In the genomic region with DNA sequence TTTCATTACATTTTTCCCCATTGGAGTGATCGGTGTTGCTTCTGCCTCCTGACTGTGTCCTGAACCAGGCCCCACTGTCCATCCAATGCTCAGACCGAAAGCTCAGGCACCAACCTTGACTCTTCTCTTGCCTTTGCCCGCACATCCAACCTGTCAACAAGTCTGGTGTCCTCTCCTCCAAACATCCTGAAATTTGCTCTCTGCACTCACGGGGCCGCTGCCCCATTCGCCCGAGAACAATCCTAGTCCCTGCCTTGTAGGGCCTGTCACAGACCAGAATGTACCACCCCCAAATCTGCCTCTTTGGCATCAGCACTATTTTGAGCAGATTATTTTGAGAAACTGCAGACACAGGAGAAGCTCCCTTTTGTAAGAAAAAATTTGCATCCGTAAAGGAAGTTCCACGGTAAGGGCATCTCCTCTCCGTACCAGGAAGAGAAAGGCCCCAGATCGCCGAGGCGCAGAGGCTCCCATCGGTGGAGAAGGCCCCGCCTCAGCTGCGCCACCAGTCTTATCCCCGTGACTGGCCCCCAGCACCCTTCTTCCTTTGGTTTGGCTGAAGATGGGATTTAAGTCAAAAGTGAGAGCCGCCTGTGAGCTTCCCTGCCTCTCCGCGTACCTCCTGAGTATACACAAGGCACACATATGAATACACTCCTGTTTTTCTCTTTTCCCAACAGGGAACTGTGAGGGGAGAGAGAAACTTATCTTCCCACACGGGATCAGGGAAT, we compare ENCODE assay signal across 18 cellular contexts. TPM values are rescaled to one million over a fixed set of nuclear protein-coding genes. Genes with fewer than 3 reads are reported as not detected.
A peak's percentile ranks its signal among the peaks of the same experiment; 100 is the strongest.
DNase-seq lines count a peak whose midpoint lies in the region; ATAC-seq, FAIRE-seq and TF ChIP-seq lines count a peak whose summit lies in the region.
"Had no signal": no experiment of that assay in that cellular context is flagged by ENCODE, and none has a peak within 500 bp of the region (broad histone marks: within the 10 kb centered on the region; RNA-seq: fewer than 3 reads in every experiment).

No MANE protein-coding gene starts in this region.

- H3K4me3 ChIP-seq in HCT116 (replicated peaks in 1 of 2; ENCODE audit: low read depth in 1 of 2, low read length in 2 of 2) (no peak overlapping the region), HepG2 (replicated peaks in 1 of 3; ENCODE audit: insufficient read depth in 1 of 3, low read depth in 2 of 3, low read length in 3 of 3) (peak overlapping the region in 1 of 3 experiments; percentile 10; a peak in 1 of 6 replicates), spleen (no peak overlapping the region)
- H3K4me3 ChIP-seq: psoas muscle had no signal

- no peak for ATAC-seq in HCT116
- no peak for ATAC-seq in activated B cell treated with CpG ODN at 0.5 μM for 24 hours (ENCODE audit: low read depth)
- ATAC-seq in HepG2, result peak; percentile 21
- no peak for ATAC-seq in GM19328 (IDR thresholded peaks at IDR 0.05; ENCODE audit: unreplicated experiment)
- no peak for ATAC-seq in omental fat pad (ENCODE audit: low FRiP score)
- ATAC-seq: psoas muscle had no signal

- TF ChIP-seq EP300 in HepG2 (IDR thresholded peaks at IDR 0.05; ENCODE audit: low read depth in 2 of 2, low read length in 2 of 2) (no peak), HepG2 (CRISPR knock-in tag; IDR thresholded peaks at IDR 0.05; ENCODE audit: borderline replicate concordance) (no peak)

- intact Hi-C loops in HCT116 (cut with micrococcal nuclease) (no loop called here), activated B cell treated with CpG ODN at 0.5 μM for 24 hours (cut with micrococcal nuclease) (loop anchor here (5.0 kb wide), 1 partner anchor 337 kb away; no protein-coding TSS in a partner anchor), HepG2 (cut with micrococcal nuclease; ENCODE audit: unreplicated experiment) (loop anchor here (5.0 kb wide), 1 partner anchor 72 kb away; no protein-coding TSS in a partner anchor), spleen (cut with DNase I; ENCODE audit: low total_unique reads) (no loop called here)

- CTCF ChIA-PET in HCT116 (lab: Charles Lee) (interaction anchor here (0.7 to 7.7 kb wide), 2 partner anchors 187 to 190 kb away, joined by 4 to 271 read pairs; a partner anchor contains a TSS), activated B cell treated with CpG ODN at 0.5 μM for 24 hours (lab: Charles Lee) (interaction anchor here (7.2 kb wide), 1 partner anchor 186 kb away, joined by 185 read pairs; a partner anchor contains a TSS), HepG2 (lab: Yijun Ruan, JAX; ENCODE audit: low intra/inter-chr PET ratio, low total read pairs) (no interaction called here)

- POLR2A ChIA-PET in HCT116 (lab: Charles Lee), result no interaction called here
- POLR2A ChIA-PET in activated B cell treated with CpG ODN at 0.5 μM for 24 hours (lab: Charles Lee), result interaction anchor here (1.0 to 1.2 kb wide), 2 partner anchors 156 to 189 kb away, joined by 3 to 4 read pairs; a partner anchor contains a TSS
- POLR2A ChIA-PET in HepG2 (lab: Yijun Ruan, JAX), result interaction anchor here (0.9 kb wide), 1 partner anchor 190 kb away, joined by 4 read pairs; a partner anchor contains a TSS

- peak overlapping the region; percentile 1 for H3K27ac Mint-ChIP-seq in activated B cell treated with CpG ODN at 0.5 μM for 24 hours
- H3K27ac Mint-ChIP-seq: activated CD4-positive, alpha-beta T cell treated with anti-CD3 and anti-CD28 coated beads, Interleukin-2, amount 10 ng/mL, durations not matched to agents 24 days and 14 days had no signal

- H3K36me3 ChIP-seq in HCT116 (ENCODE audit: control insufficient read depth in 1 of 2, insufficient read depth in 2 of 2, low read length in 2 of 2) (peaks cover 0 to 6% of the 10 kb centered on the region in 2 experiments; a peak in 2 of 4 replicates), HepG2 (replicated peaks in 1 of 2; ENCODE audit: control insufficient read depth in 1 of 2, insufficient read depth in 2 of 2, low read length in 2 of 2) (0 out of 5 replicates have a peak, but pooled peaks cover 0 to 3% of the 10 kb centered on the region in 2 experiments), spleen (peaks cover 0 to 17% (median 0%) of the 10 kb centered on the region in 6 donors)

- RAD21 ChIA-PET in HCT116 (lab: Charles Lee; ENCODE audit: low non-redundant PET in 1 of 2, low total read pairs in 2 of 2, uncharacterized antibody in 2 of 2, unreplicated experiment in 2 of 2), result no interaction called here

- H4K20me1 ChIP-seq in HCT116 (ENCODE audit: insufficient read depth), result no peaks in the 10 kb centered on the region
- no peaks in the 10 kb centered on the region for H4K20me1 ChIP-seq in HepG2 (ENCODE audit: insufficient read depth, low read length)

- H3K27me3 ChIP-seq in HCT116 (ENCODE audit: insufficient read depth, low read length) (no peaks in the 10 kb centered on the region), HepG2 (ENCODE audit: control insufficient read depth in 1 of 2, insufficient read depth in 2 of 2, low read length in 2 of 2) (no peaks in the 10 kb centered on the region), spleen (replicated peaks in 1 of 7) (no peaks in the 10 kb centered on the region)

- TF ChIP-seq RAD21 in HCT116 (IDR thresholded peaks at IDR 0.05; ENCODE audit: low read depth), result no peak
- TF ChIP-seq RAD21 in HepG2 (CRISPR knock-in tag; IDR thresholded peaks at IDR 0.05), result no peak

- H3K4me1 ChIP-seq in HCT116 (ENCODE audit: control insufficient read depth in 1 of 2, insufficient read depth in 2 of 2, low read length in 2 of 2), result 0 out of 4 replicates have a peak, but pooled peaks cover 0 to 6% of the 10 kb centered on the region in 2 experiments
- peaks cover 27% of the 10 kb centered on the region for H3K4me1 ChIP-seq in HepG2 (ENCODE audit: insufficient read depth, low read length)
- peaks cover 0 to 29% (median 15%) of the 10 kb centered on the region in 6 donors for H3K4me1 ChIP-seq in spleen
- H3K4me1 ChIP-seq: psoas muscle had no signal

- H3K9me3 ChIP-seq in HCT116 (ENCODE audit: control insufficient read depth in 1 of 2, insufficient read depth in 1 of 2, low read depth in 1 of 2, low read length in 2 of 2) (no peaks in the 10 kb centered on the region), HepG2 (ENCODE audit: low read length) (no peaks in the 10 kb centered on the region), spleen (no peaks in the 10 kb centered on the region)
- H3K9me3 ChIP-seq: psoas muscle had no signal

- H3K4me3 Mint-ChIP-seq in activated B cell treated with CpG ODN at 0.5 μM for 24 hours, result no peak overlapping the region
- H3K4me3 Mint-ChIP-seq: activated CD4-positive, alpha-beta T cell treated with anti-CD3 and anti-CD28 coated beads, Interleukin-2, amount 10 ng/mL, durations not matched to agents 24 days and 14 days; naive B cell had no signal

- TSS peak; percentile 5 for BruUV-seq in HCT116 (replicated peaks; lab: Mats Ljungman, UMichigan)
- BruUV-seq in HepG2 (replicated peaks; lab: Mats Ljungman, UMichigan), result no TSS peak

- H3K4me2 ChIP-seq in HCT116 (ENCODE audit: low read length), result no peak overlapping the region
- H3K4me2 ChIP-seq in HepG2 (ENCODE audit: low read depth, low read length), result peak overlapping the region; percentile 48

- H3K4me1 Mint-ChIP-seq in activated B cell treated with CpG ODN at 0.5 μM for 24 hours, result peaks cover 34% of the 10 kb centered on the region

- WGBS in HepG2 (ENCODE audit: low lambda C conversion rate), result 63% methylated on average over 21 of the region's 21 CpGs
- 89 to 93% (median 92%) methylated on average over 21 of the region's 21 CpGs for WGBS in spleen, 5 donors

- peaks cover 4% of the 10 kb centered on the region for H3K36me3 Mint-ChIP-seq in activated B cell treated with CpG ODN at 0.5 μM for 24 hours (ENCODE audit: low read depth)
- H3K36me3 Mint-ChIP-seq: naive B cell had no signal

- H3K27ac ChIP-seq in HCT116 (ENCODE audit: low read depth, low read length), result no peak overlapping the region
- peak overlapping the region; percentile 20 for H3K27ac ChIP-seq in HepG2 (ENCODE audit: extremely low read length, insufficient read depth, low read length)
- H3K27ac ChIP-seq in spleen, result no peak overlapping the region
- H3K27ac ChIP-seq: psoas muscle had no signal

- peak; percentile 18 for FAIRE-seq in HepG2 (lab: Jason Lieb, UNC)
- FAIRE-seq: colon had no signal

- TF ChIP-seq POLR2A in HCT116 (IDR thresholded peaks at IDR 0.05; ENCODE audit: borderline replicate concordance, extremely low read depth, insufficient read depth, insufficient read length), result no peak
- no peak for TF ChIP-seq POLR2A in HepG2 (IDR thresholded peaks at IDR 0.05; ENCODE audit: insufficient read depth in 1 of 2, low read depth in 2 of 2, low read length in 2 of 2)
- no peak for TF ChIP-seq POLR2A in spleen (IDR thresholded peaks at IDR 0.05)

- no peak overlapping the region for H3K9ac ChIP-seq in HCT116 (ENCODE audit: low read length)
- no peak overlapping the region for H3K9ac ChIP-seq in HepG2 (ENCODE audit: insufficient read depth, low read depth, low read length)

- H3K9me2 ChIP-seq in HCT116 (ENCODE audit: insufficient read depth), result no peaks in the 10 kb centered on the region

- DNase-seq in HCT116 (ENCODE audit: low read depth, low spot score) (no peak), activated B cell treated with CpG ODN at 0.5 μM for 24 hours (no peak), HepG2 (ENCODE audit: low spot score) (peak; percentile 43), spleen (peak; percentile 60), KBM-7 (no peak), omental fat pad (ENCODE audit: low spot score) (no peak)
- DNase-seq: activated CD4-positive, alpha-beta T cell treated with anti-CD3 and anti-CD28 coated beads, Interleukin-2, amount 10 ng/mL, durations not matched to agents 24 days and 14 days; activated CD8-positive, alpha-beta memory T cell treated with anti-CD3 and anti-CD28 coated beads, Interleukin-2, amount 50 U/mL, for 48 hours; activated gamma-delta T cell treated with Interleukin-2 at 50 U/mL for 16 hours; Karpas-422; mammary epithelial cell; naive B cell; NCI-H1105; NCI-H2081 treated with DMSO at 0.1 percent for 48 hours; NCI-H510A treated with DMSO at 0.1 percent for 48 hours had no signal

- no peak for TF ChIP-seq CTCF in HCT116 (IDR thresholded peaks at IDR 0.05 in 2 of 3, conservative IDR thresholded peaks at IDR 0.05 in 1 of 3; ENCODE audit: borderline replicate concordance in 1 of 3, insufficient read depth in 1 of 3, low read depth in 2 of 3, low read length in 2 of 3)
- TF ChIP-seq CTCF in activated B cell treated with CpG ODN at 0.5 μM for 24 hours (IDR thresholded peaks at IDR 0.05), result no peak
- peak; percentile 37; the same call in 1 of the 2 replicates for TF ChIP-seq CTCF in HepG2 (CRISPR knock-in tag; IDR thresholded peaks at IDR 0.05)
- TF ChIP-seq CTCF in spleen (IDR thresholded peaks at IDR 0.05 in 8 of 11, conservative IDR thresholded peaks at IDR 0.05 in 3 of 11), result no peak
- no peak for TF ChIP-seq CTCF in omental fat pad (IDR thresholded peaks at IDR 0.05)

- 0 out of 2 replicates have a peak, but pooled peaks cover under 1% of the 10 kb centered on the region for H3K79me2 ChIP-seq in HCT116 (ENCODE audit: insufficient read depth, low read length)
- H3K79me2 ChIP-seq in HepG2 (ENCODE audit: insufficient read depth, low read length), result no peaks in the 10 kb centered on the region

- in situ Hi-C loops in HepG2 (cut with HindIII; ENCODE audit: extremely low pct_ligation_motif_present, low pct_unique_long_range_greater_than_20kb), result loop anchor here (5.0 kb wide), 1 partner anchor 192 kb away; a partner anchor contains a TSS
- in situ Hi-C loops in KBM-7 (cut with MboI; ENCODE audit: low pct_unique_long_range_greater_than_20kb, low sequenced_read_pairs), result no loop called here

- no peaks in the 10 kb centered on the region for H3K27me3 Mint-ChIP-seq in activated B cell treated with CpG ODN at 0.5 μM for 24 hours
- H3K27me3 Mint-ChIP-seq: activated CD4-positive, alpha-beta T cell treated with anti-CD3 and anti-CD28 coated beads, Interleukin-2, amount 10 ng/mL, durations not matched to agents 24 days and 14 days; naive B cell had no signal

- H3K9me3 Mint-ChIP-seq in activated B cell treated with CpG ODN at 0.5 μM for 24 hours, result no peaks in the 10 kb centered on the region
- H3K9me3 Mint-ChIP-seq: activated CD4-positive, alpha-beta T cell treated with anti-CD3 and anti-CD28 coated beads, Interleukin-2, amount 10 ng/mL, durations not matched to agents 24 days and 14 days; naive B cell had no signal

- H2AFZ ChIP-seq in HCT116 (ENCODE audit: low read depth, low read length, poor library complexity, severe bottlenecking), result no peak overlapping the region
- no peak overlapping the region for H2AFZ ChIP-seq in HepG2 (ENCODE audit: low read length)

RNA-seq across cellular contexts. Expression of a gene that starts 7.1 kb away (rescaled TPM):
- total RNA-seq in HCT116 (2021; ENCODE audit: unreplicated experiment) (21.4 TPM), activated B cell treated with CpG ODN at 0.5 μM for 24 hours (15.6 and 17.8 TPM in 2 replicates), HepG2 (2016; rRNA removed; fragmentation: Illumina TruSeq; extraction: Trizol) (3.9 and 6.5 TPM in 2 replicates), spleen (10 to 100 TPM in 2 of 7 donors, 1 to 10 TPM in 5; 5.9 to 13.5 (median 8.4) TPM), omental fat pad (1 to 10 TPM; 4.0 to 9.1 (median 6.4) TPM)
- polyA plus RNA-seq in HCT116 (2012), result 9.1 and 10.2 TPM in 2 replicates
- total RNA-seq in HepG2 (2016; cell fraction: cytosol; rRNA removed; fragmentation: Illumina TruSeq; extraction: Trizol; ENCODE audit: low read depth), result 1.5 and 2.2 TPM in 2 replicates
- 3.5 and 5.4 TPM in 2 replicates for total RNA-seq in HepG2 (2016; cell fraction: insoluble cytoplasmic fraction; rRNA removed; fragmentation: Illumina TruSeq; extraction: Trizol)
- 1.7 and 1.8 TPM in 2 replicates for total RNA-seq in HepG2 (2016; cell fraction: membrane; rRNA removed; fragmentation: Illumina TruSeq; extraction: Trizol)
- total RNA-seq in HepG2 (2016; cell fraction: nucleus; rRNA removed; fragmentation: Illumina TruSeq; extraction: Trizol), result 6.4 and 6.8 TPM in 2 replicates
- polyA plus RNA-seq in HepG2 (2011; rRNA removed) (2.6 and 3.1 TPM in 2 replicates), spleen (1 to 10 TPM; 1.9 to 5.8 (median 2.2) TPM)
- polyA plus RNA-seq in HepG2 (2011; cell fraction: cytosol; rRNA removed), result 2.5 and 3.1 TPM in 2 replicates
- polyA plus RNA-seq in HepG2 (2011; cell fraction: nucleus; rRNA removed), result 7.8 and 8.8 TPM in 2 replicates
- polyA plus RNA-seq in HepG2 (2012), result 1.3 and 1.7 TPM in 2 replicates
- 0.84 and 1.9 TPM in 2 replicates for polyA plus RNA-seq in HepG2 (2016; cell fraction: cytosol; fragmentation: Illumina TruSeq; extraction: Trizol; ENCODE audit: low read depth)
- 2.3 and 3.3 TPM in 2 replicates for polyA plus RNA-seq in HepG2 (2016; cell fraction: insoluble cytoplasmic fraction; fragmentation: Illumina TruSeq; extraction: Trizol; ENCODE audit: low read depth)
- 0.73 and 1.3 TPM in 2 replicates for polyA plus RNA-seq in HepG2 (2016; cell fraction: membrane; fragmentation: Illumina TruSeq; extraction: Trizol; ENCODE audit: low read depth)
- 8.2 and 9.2 TPM in 2 replicates for polyA plus RNA-seq in HepG2 (2016; cell fraction: nucleus; fragmentation: Illumina TruSeq; extraction: Trizol; ENCODE audit: insufficient read depth, low read depth)
- 6.7 and 28.4 TPM in 2 replicates for polyA minus RNA-seq in HepG2 (2011; rRNA and poly(A)+ RNA removed; ENCODE audit: low replicate concordance)
- 1.3 and 3.0 TPM in 2 replicates for polyA minus RNA-seq in HepG2 (2011; cell fraction: cytosol; rRNA and poly(A)+ RNA removed)
- polyA minus RNA-seq in HepG2 (2011; cell fraction: nucleus; rRNA and poly(A)+ RNA removed), result 7.5 and 8.9 TPM in 2 replicates

RNA-seq across cellular contexts. Expression of a gene that starts 7.3 kb away (rescaled TPM):
- total RNA-seq in HCT116 (2021; ENCODE audit: unreplicated experiment), result 155 TPM
- polyA plus RNA-seq in HCT116 (2012), result 137 and 147 TPM in 2 replicates
- 102 and 105 TPM in 2 replicates for total RNA-seq in activated B cell treated with CpG ODN at 0.5 μM for 24 hours
- total RNA-seq in HepG2 (2016; rRNA removed; fragmentation: Illumina TruSeq; extraction: Trizol), result 83.9 and 128 TPM in 2 replicates
- 51.3 and 72.8 TPM in 2 replicates for total RNA-seq in HepG2 (2016; cell fraction: cytosol; rRNA removed; fragmentation: Illumina TruSeq; extraction: Trizol; ENCODE audit: low read depth)
- 89.5 and 137 TPM in 2 replicates for total RNA-seq in HepG2 (2016; cell fraction: insoluble cytoplasmic fraction; rRNA removed; fragmentation: Illumina TruSeq; extraction: Trizol)
- 77.4 and 86.1 TPM in 2 replicates for total RNA-seq in HepG2 (2016; cell fraction: membrane; rRNA removed; fragmentation: Illumina TruSeq; extraction: Trizol)
- 76.0 and 95.5 TPM in 2 replicates for total RNA-seq in HepG2 (2016; cell fraction: nucleus; rRNA removed; fragmentation: Illumina TruSeq; extraction: Trizol)
- 135 and 164 TPM in 2 replicates for polyA plus RNA-seq in HepG2 (2011; rRNA removed)
- 82.7 and 131 TPM in 2 replicates for polyA plus RNA-seq in HepG2 (2011; cell fraction: cytosol; rRNA removed)
- polyA plus RNA-seq in HepG2 (2011; cell fraction: nucleus; rRNA removed), result 155 and 197 TPM in 2 replicates
- polyA plus RNA-seq in HepG2 (2012), result 64.5 and 73.8 TPM in 2 replicates
- polyA plus RNA-seq in HepG2 (2016; cell fraction: cytosol; fragmentation: Illumina TruSeq; extraction: Trizol; ENCODE audit: low read depth), result 84.3 and 98.6 TPM in 2 replicates
- 87.8 and 97.0 TPM in 2 replicates for polyA plus RNA-seq in HepG2 (2016; cell fraction: insoluble cytoplasmic fraction; fragmentation: Illumina TruSeq; extraction: Trizol; ENCODE audit: low read depth)
- 69.1 and 85.3 TPM in 2 replicates for polyA plus RNA-seq in HepG2 (2016; cell fraction: membrane; fragmentation: Illumina TruSeq; extraction: Trizol; ENCODE audit: low read depth)
- polyA plus RNA-seq in HepG2 (2016; cell fraction: nucleus; fragmentation: Illumina TruSeq; extraction: Trizol; ENCODE audit: insufficient read depth, low read depth), result 191 and 194 TPM in 2 replicates
- polyA minus RNA-seq in HepG2 (2011; rRNA and poly(A)+ RNA removed; ENCODE audit: low replicate concordance), result 95.9 and 234 TPM in 2 replicates
- polyA minus RNA-seq in HepG2 (2011; cell fraction: cytosol; rRNA and poly(A)+ RNA removed), result 32.9 and 45.5 TPM in 2 replicates
- polyA minus RNA-seq in HepG2 (2011; cell fraction: nucleus; rRNA and poly(A)+ RNA removed), result 23.3 and 29.3 TPM in 2 replicates
- 100 to 1,000 TPM in 3 of 7 donors, 10 to 100 TPM in 4; 70.1 to 131 (median 91.8) TPM for total RNA-seq in spleen
- polyA plus RNA-seq in spleen, result 10 to 100 TPM; 51.1 to 77.0 (median 68.7) TPM
- 10 to 100 TPM; 59.4 to 91.7 (median 72.7) TPM for total RNA-seq in omental fat pad

RNA-seq across cellular contexts. Expression of a gene that starts 28.1 kb away (rescaled TPM):
- total RNA-seq in HCT116 (2021; ENCODE audit: unreplicated experiment), result 27.9 TPM
- polyA plus RNA-seq in HCT116 (2012), result 20.3 and 23.2 TPM in 2 replicates
- 17.4 and 18.9 TPM in 2 replicates for total RNA-seq in activated B cell treated with CpG ODN at 0.5 μM for 24 hours
- total RNA-seq in HepG2 (2016; rRNA removed; fragmentation: Illumina TruSeq; extraction: Trizol), result 38.3 and 39.6 TPM in 2 replicates
- 20.2 and 25.8 TPM in 2 replicates for total RNA-seq in HepG2 (2016; cell fraction: cytosol; rRNA removed; fragmentation: Illumina TruSeq; extraction: Trizol; ENCODE audit: low read depth)
- 37.8 and 38.9 TPM in 2 replicates for total RNA-seq in HepG2 (2016; cell fraction: insoluble cytoplasmic fraction; rRNA removed; fragmentation: Illumina TruSeq; extraction: Trizol)
- 53.4 and 59.7 TPM in 2 replicates for total RNA-seq in HepG2 (2016; cell fraction: membrane; rRNA removed; fragmentation: Illumina TruSeq; extraction: Trizol)
- total RNA-seq in HepG2 (2016; cell fraction: nucleus; rRNA removed; fragmentation: Illumina TruSeq; extraction: Trizol), result 27.1 and 27.5 TPM in 2 replicates
- polyA plus RNA-seq in HepG2 (2011; rRNA removed), result 16.1 and 21.0 TPM in 2 replicates
- 16.3 and 20.9 TPM in 2 replicates for polyA plus RNA-seq in HepG2 (2011; cell fraction: cytosol; rRNA removed)
- 49.0 and 57.5 TPM in 2 replicates for polyA plus RNA-seq in HepG2 (2011; cell fraction: nucleus; rRNA removed)
- polyA plus RNA-seq in HepG2 (2012), result 13.3 and 14.5 TPM in 2 replicates
- polyA plus RNA-seq in HepG2 (2016; cell fraction: cytosol; fragmentation: Illumina TruSeq; extraction: Trizol; ENCODE audit: low read depth), result 27.1 and 37.0 TPM in 2 replicates
- polyA plus RNA-seq in HepG2 (2016; cell fraction: insoluble cytoplasmic fraction; fragmentation: Illumina TruSeq; extraction: Trizol; ENCODE audit: low read depth), result 36.5 and 40.8 TPM in 2 replicates
- 47.4 and 49.9 TPM in 2 replicates for polyA plus RNA-seq in HepG2 (2016; cell fraction: membrane; fragmentation: Illumina TruSeq; extraction: Trizol; ENCODE audit: low read depth)
- polyA plus RNA-seq in HepG2 (2016; cell fraction: nucleus; fragmentation: Illumina TruSeq; extraction: Trizol; ENCODE audit: insufficient read depth, low read depth), result 44.7 and 46.3 TPM in 2 replicates
- 15.3 and 46.5 TPM in 2 replicates for polyA minus RNA-seq in HepG2 (2011; rRNA and poly(A)+ RNA removed; ENCODE audit: low replicate concordance)
- polyA minus RNA-seq in HepG2 (2011; cell fraction: cytosol; rRNA and poly(A)+ RNA removed), result 9.7 and 12.0 TPM in 2 replicates
- polyA minus RNA-seq in HepG2 (2011; cell fraction: nucleus; rRNA and poly(A)+ RNA removed), result 18.4 and 20.1 TPM in 2 replicates
- total RNA-seq in spleen, result 10 to 100 TPM; 10.2 to 18.9 (median 16.3) TPM
- polyA plus RNA-seq in spleen, result 10 to 100 TPM; 12.5 to 19.1 (median 13.0) TPM
- 10 to 100 TPM; 20.8 to 33.3 (median 23.9) TPM for total RNA-seq in omental fat pad

Comparison
In these comparisons a context has a peak if more than half of its experiments do, and no peak if none do; other contexts are left out.
1. DNase-seq: peak in HepG2 (single experiment) and spleen (single experiment); none in HCT116 (single experiment), activated B cell treated with CpG ODN at 0.5 μM for 24 hours (single experiment), KBM-7 (single experiment) and omental fat pad (single experiment).
2. intact Hi-C loops: an anchor here in activated B cell treated with CpG ODN at 0.5 μM for 24 hours (5.0 kb wide) and HepG2 (5.0 kb wide); none called in HCT116 and spleen.